In genomic region chr2:21423854-21424253, GRCh38 we compare ENCODE assay signal across 13 cellular contexts.
DNase-seq lines count a peak whose midpoint lies in the region; ATAC-seq and TF ChIP-seq lines count a peak whose summit lies in the region.
"Had no signal": no experiment of that assay in that cellular context is flagged by ENCODE, and none has a peak within 500 bp of the region (broad histone marks: within the 10 kb centered on the region; RNA-seq: fewer than 3 reads in every experiment).

No MANE protein-coding gene starts in this region.

- H3K4me1 Mint-ChIP-seq in progenitor cell of endocrine pancreas (ENCODE audit: low read depth) = peaks cover 26% of the 10 kb centered on the region

- H3K27me3 Mint-ChIP-seq in progenitor cell of endocrine pancreas = no peaks in the 10 kb centered on the region
- H3K27me3 Mint-ChIP-seq: CD4-positive, alpha-beta T cell had no signal

- DNase-seq in Daoy (ENCODE audit: low read depth) (peak; percentile 44), M059J (ENCODE audit: low read depth) (peak; percentile 85), body of pancreas (no peak), progenitor cell of endocrine pancreas (ENCODE audit: low spot score, unreplicated experiment) (no peak), NCI-H1417 (lab: John Stamatoyannopoulos, UW) (no peak)
- DNase-seq: CD4-positive, alpha-beta T cell; DMS79 treated with DMSO at 0.1 percent for 48 hours; GOT3; NCI-H1092; NCI-H1694 treated with DMSO at 0.1 percent for 48 hours had no signal

- TF ChIP-seq CTCF in body of pancreas (IDR thresholded peaks at IDR 0.05) = no peak
- no peak for TF ChIP-seq CTCF in progenitor cell of endocrine pancreas (IDR thresholded peaks at IDR 0.05; ENCODE audit: unreplicated experiment)

- ATAC-seq in body of pancreas = peak; percentile 15
- no peak for ATAC-seq in GM19395 (IDR thresholded peaks at IDR 0.05; ENCODE audit: unreplicated experiment)
- ATAC-seq in HG03354 (IDR thresholded peaks at IDR 0.05; ENCODE audit: poor library complexity, severe bottlenecking, unreplicated experiment) = no peak
- ATAC-seq in GM19467 (IDR thresholded peaks at IDR 0.05; ENCODE audit: unreplicated experiment) = no peak

- no peaks in the 10 kb centered on the region for H3K36me3 ChIP-seq in body of pancreas (replicated peaks in 1 of 2; ENCODE audit: insufficient read depth in 1 of 2, low read depth in 2 of 2)

- H3K4me3 Mint-ChIP-seq in progenitor cell of endocrine pancreas (ENCODE audit: low read depth) = no peak overlapping the region
- H3K4me3 Mint-ChIP-seq: CD4-positive, alpha-beta T cell had no signal

- H3K27ac Mint-ChIP-seq in progenitor cell of endocrine pancreas = peak overlapping the region; percentile 84
- H3K27ac Mint-ChIP-seq: CD4-positive, alpha-beta T cell had no signal

- 62 to 69% methylated on average over 5 of the region's 5 CpGs for WGBS in body of pancreas, 2 donors

- no peak overlapping the region for H3K4me3 ChIP-seq in body of pancreas

- H3K9me3 ChIP-seq in body of pancreas = no peaks in the 10 kb centered on the region

- no peaks in the 10 kb centered on the region for H3K36me3 Mint-ChIP-seq in progenitor cell of endocrine pancreas (ENCODE audit: insufficient read depth)

- TF ChIP-seq POLR2A in body of pancreas (IDR thresholded peaks at IDR 0.05) = no peak

- no peaks in the 10 kb centered on the region for H3K9me3 Mint-ChIP-seq in progenitor cell of endocrine pancreas (ENCODE audit: low read depth)

- H3K4me1 ChIP-seq in body of pancreas = no peaks in the 10 kb centered on the region

- intact Hi-C loops in body of pancreas (cut with DNase I) = no loop called here

- H3K27me3 ChIP-seq in body of pancreas = no peaks in the 10 kb centered on the region

- no peak overlapping the region for H3K27ac ChIP-seq in body of pancreas

Comparison
In these comparisons a context has a peak if more than half of its experiments do, and no peak if none do; other contexts are left out.
1. DNase-seq: peak in Daoy (single experiment) and M059J (single experiment); none in body of pancreas (0 of 4), progenitor cell of endocrine pancreas (single experiment) and NCI-H1417 (0 of 3).